Comparison of ENCODE assay signal across 11 cellular contexts in genomic region chr9:136542246-136543041, GRCh38. TPM values are rescaled to one million over a fixed set of nuclear protein-coding genes. Genes with fewer than 3 reads are reported as not detected.
DNase-seq lines count a peak whose midpoint lies in the region; ATAC-seq and TF ChIP-seq lines count a peak whose summit lies in the region.
"Had no signal": no experiment of that assay in that cellular context is flagged by ENCODE, and none has a peak within 500 bp of the region (broad histone marks: within the 10 kb centered on the region; RNA-seq: fewer than 3 reads in every experiment).

No MANE protein-coding gene starts in this region.

- peaks cover 60% of the 10 kb centered on the region for H3K4me1 Mint-ChIP-seq in CD8-positive, alpha-beta T cell (ENCODE audit: low read depth)

- no peaks in the 10 kb centered on the region for H3K27me3 ChIP-seq in CD8-positive, alpha-beta T cell (ENCODE audit: insufficient read depth, low read length)
- H3K27me3 ChIP-seq in NT2/D1 (ENCODE audit: insufficient read depth, insufficient read length) = no peaks in the 10 kb centered on the region

- CTCF ChIA-PET in CD8-positive, alpha-beta T cell (lab: Charles Lee) = no interaction called here

- peak overlapping the region; percentile 42 for H3K9ac ChIP-seq in NT2/D1 (ENCODE audit: insufficient read length, low read depth)

- H3K9me3 Mint-ChIP-seq in CD8-positive, alpha-beta T cell = no peaks in the 10 kb centered on the region

- H3K36me3 ChIP-seq in CD8-positive, alpha-beta T cell (ENCODE audit: insufficient read depth, low read length) = peaks cover 3% of the 10 kb centered on the region
- H3K36me3 ChIP-seq in NT2/D1 (ENCODE audit: insufficient read depth, insufficient read length, low read length) = peaks cover 56% of the 10 kb centered on the region

- H3K4me1 ChIP-seq in CD8-positive, alpha-beta T cell (ENCODE audit: insufficient read depth, low read length) = peaks cover 68% of the 10 kb centered on the region
- H3K4me1 ChIP-seq in NT2/D1 (ENCODE audit: insufficient read depth, insufficient read length) = peaks cover 24% of the 10 kb centered on the region

- ATAC-seq in CD8-positive, alpha-beta T cell = no peak
- ATAC-seq in HG03039 (IDR thresholded peaks at IDR 0.05; ENCODE audit: unreplicated experiment) = no peak

- H3K27ac ChIP-seq in CD8-positive, alpha-beta T cell (ENCODE audit: low read depth, low read length) = no peak overlapping the region
- H3K27ac ChIP-seq: VCaP had no signal

- intact Hi-C loops in CD8-positive, alpha-beta T cell (cut with DNase I, micrococcal nuclease) = loop anchor here (10.0 kb wide), 2 partner anchors 252 to 1062 kb away; partner anchors contain the start of genes ARRDC1 (in 1 of the 2), CCDC183 (in 1 of the 2) and TMEM141 (in 1 of the 2)

- H3K4me3 Mint-ChIP-seq in CD8-positive, alpha-beta T cell = peak overlapping the region; percentile 85

- POLR2A ChIA-PET in CD8-positive, alpha-beta T cell (lab: Charles Lee) = no interaction called here

- no peaks in the 10 kb centered on the region for H3K27me3 Mint-ChIP-seq in CD8-positive, alpha-beta T cell (ENCODE audit: low read depth)

- no peak for TF ChIP-seq CTCF in CD8-positive, alpha-beta T cell (IDR thresholded peaks at IDR 0.05)
- no peak for TF ChIP-seq CTCF in epithelial cell of esophagus (IDR thresholded peaks at IDR 0.05; ENCODE audit: insufficient read depth, low read depth, low read length, missing control alignments)

- H3K4me3 ChIP-seq in CD8-positive, alpha-beta T cell (ENCODE audit: low read depth, low read length) = no peak overlapping the region
- H3K4me3 ChIP-seq in NT2/D1 (ENCODE audit: insufficient read length, low read depth) (no peak overlapping the region), epithelial cell of esophagus (ENCODE audit: low read length) (peak overlapping the region; percentile 94)

- no peak overlapping the region for H3K27ac Mint-ChIP-seq in CD8-positive, alpha-beta T cell

- no peaks in the 10 kb centered on the region for H3K9me3 ChIP-seq in CD8-positive, alpha-beta T cell (ENCODE audit: low read length)
- H3K9me3 ChIP-seq in NT2/D1 (ENCODE audit: insufficient read depth, low read length) = no peaks in the 10 kb centered on the region

- no peak for DNase-seq in CD8-positive, alpha-beta T cell
- DNase-seq in NT2/D1 (ENCODE audit: low read depth, low spot score) = no peak
- no peak for DNase-seq in epithelial cell of esophagus (ENCODE audit: low read depth)
- DNase-seq in nucleus accumbens (lab: John Stamatoyannopoulos, UW) = peak in 45 of 56 donors; percentile 27 to 82 (median 56)
- DNase-seq in cerebellum (ENCODE audit: low spot score) = no peak
- DNase-seq in islet precursor cell = no peak
- DNase-seq: aorta, DMS53, NCI-H1930 had no signal

- peaks cover 8% of the 10 kb centered on the region for H3K36me3 Mint-ChIP-seq in CD8-positive, alpha-beta T cell

RNA-seq across cellular contexts. Expression of gene NOTCH1, which starts 3.4 kb away (rescaled TPM):
- total RNA-seq in CD8-positive, alpha-beta T cell = 10 to 100 TPM; 29.0 to 30.0 TPM
- 35.2 TPM for total RNA-seq in cerebellum

RNA-seq across cellular contexts. Expression of gene SEC16A, which starts 59.6 kb away (rescaled TPM):
- 10 to 100 TPM; 81.0 to 83.5 TPM for total RNA-seq in CD8-positive, alpha-beta T cell
- 18.4 TPM for total RNA-seq in cerebellum

Comparison
In these comparisons a context has a peak if more than half of its experiments do, and no peak if none do; other contexts are left out.
1. DNase-seq: peak in nucleus accumbens (45 of 56); none in CD8-positive, alpha-beta T cell (0 of 7), NT2/D1 (single experiment), epithelial cell of esophagus (single experiment), cerebellum (single experiment) and islet precursor cell (single experiment).